3 cellular contexts compared by ENCODE assay signal in the genomic region with DNA sequence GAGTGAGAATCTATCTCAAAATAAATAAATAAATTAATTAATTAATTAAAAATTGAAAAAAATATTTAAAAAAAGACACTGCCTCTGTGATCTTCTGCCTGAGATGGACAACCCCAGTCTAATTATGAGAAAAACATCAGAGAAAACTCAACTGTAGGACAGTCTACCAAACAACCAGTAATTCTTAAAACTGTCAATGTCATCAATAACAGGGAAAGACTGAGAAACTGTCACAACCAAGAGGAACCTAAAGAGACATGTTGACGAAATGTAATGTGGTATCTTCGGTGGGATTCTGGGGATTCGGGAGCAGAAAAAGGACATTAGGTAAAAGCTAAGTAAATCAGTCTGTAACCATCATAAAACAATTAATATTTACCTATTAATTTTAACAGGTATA.
TF ChIP-seq lines count a peak whose summit lies in the region.

No MANE protein-coding gene starts in this region.

TF ChIP-seq in HepG2, 621 proteins besides CTCF, POLR2A, EP300 and RAD21:
- TF ChIP-seq, protein P1, sequence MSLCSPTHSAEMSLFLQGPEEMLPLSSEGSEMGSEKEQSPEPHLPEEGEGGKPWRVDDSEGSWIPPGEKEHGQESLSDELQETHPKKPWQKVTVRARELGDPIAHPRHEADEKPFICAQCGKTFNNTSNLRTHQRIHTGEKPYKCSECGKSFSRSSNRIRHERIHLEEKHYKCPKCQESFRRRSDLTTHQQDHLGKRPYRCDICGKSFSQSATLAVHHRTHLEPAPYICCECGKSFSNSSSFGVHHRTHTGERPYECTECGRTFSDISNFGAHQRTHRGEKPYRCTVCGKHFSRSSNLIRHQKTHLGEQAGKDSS (CRISPR knock-in tag; IDR thresholded peaks at IDR 0.05; ENCODE audit: borderline replicate concordance, low read depth), result no peak
- TF ChIP-seq MAFK (conservative IDR thresholded peaks at IDR 0.05 in 1 of 2, IDR thresholded peaks at IDR 0.05 in 1 of 2; ENCODE audit: low read length in 2 of 2) (peak; percentile 65 to 69), ZNF136 (CRISPR knock-in tag; IDR thresholded peaks at IDR 0.05; ENCODE audit: low read depth) (no peak), MAFF (IDR thresholded peaks at IDR 0.05; ENCODE audit: low read depth, low read length) (peak; percentile 51)

TF ChIP-seq in IMR-90, 13 proteins besides CTCF, POLR2A, EP300 and RAD21:
- TF ChIP-seq FOS (IDR thresholded peaks at IDR 0.05; ENCODE audit: low read depth, low read length), result no peak
- TF ChIP-seq MAFK (IDR thresholded peaks at IDR 0.05; ENCODE audit: low read depth, low read length), result peak; percentile 7; the same call in 1 of the 2 replicates

TF ChIP-seq in K562, 482 proteins besides CTCF, POLR2A, EP300 and RAD21:
- TF ChIP-seq MBD2 (IDR thresholded peaks at IDR 0.05; ENCODE audit: borderline replicate concordance, low read depth) (no peak), TRIM24 (IDR thresholded peaks at IDR 0.05) (no peak), NR3C1 (CRISPR knock-in tag; IDR thresholded peaks at IDR 0.05) (no peak), ZNF316 (IDR thresholded peaks at IDR 0.05) (peak; percentile 23; the same call in 1 of the 2 replicates), ZNF586 (CRISPR knock-in tag; conservative IDR thresholded peaks at IDR 0.05) (no peak)
